18 cellular contexts compared by ENCODE assay signal in genomic region chr1:213615226-213615881, GRCh38.
A peak's percentile ranks its signal among the peaks of the same experiment; 100 is the strongest.
DNase-seq lines count a peak whose midpoint lies in the region; ATAC-seq and TF ChIP-seq lines count a peak whose summit lies in the region.
"Had no signal": no experiment of that assay in that cellular context is flagged by ENCODE, and none has a peak within 500 bp of the region (broad histone marks: within the 10 kb centered on the region; RNA-seq: fewer than 3 reads in every experiment).

No MANE protein-coding gene starts in this region.

- H3K4me3 ChIP-seq in HCT116 (replicated peaks in 1 of 2; ENCODE audit: low read depth in 1 of 2, low read length in 2 of 2): no peak overlapping the region
- no peak overlapping the region for H3K4me3 ChIP-seq in esophagus muscularis mucosa
- H3K4me3 ChIP-seq in left lung: no peak overlapping the region
- H3K4me3 ChIP-seq: A549, GM23248 had no signal

- 87% methylated on average over 4 of the region's 4 CpGs for WGBS in esophagus muscularis mucosa

- no peaks in the 10 kb centered on the region for H3K9me3 ChIP-seq in HCT116 (ENCODE audit: control insufficient read depth in 1 of 2, insufficient read depth in 1 of 2, low read depth in 1 of 2, low read length in 2 of 2)
- no peaks in the 10 kb centered on the region for H3K9me3 ChIP-seq in esophagus muscularis mucosa
- no peaks in the 10 kb centered on the region for H3K9me3 ChIP-seq in left lung
- H3K9me3 ChIP-seq: A549 had no signal

- H3K4me1 Mint-ChIP-seq in stimulated activated naive CD8-positive, alpha-beta T cell treated with anti-CD3 and anti-CD28 coated beads, Interleukin-15, amount 100 ng/mL, for 72 hours: no peaks in the 10 kb centered on the region
- H3K4me1 Mint-ChIP-seq in activated CD4-positive, alpha-beta T cell treated with anti-CD3 and anti-CD28 coated beads for 36 hours: no peaks in the 10 kb centered on the region
- H3K4me1 Mint-ChIP-seq: CD4-positive, alpha-beta memory T cell had no signal

- intact Hi-C loops in HCT116 (cut with micrococcal nuclease): no loop called here
- intact Hi-C loops in esophagus muscularis mucosa (cut with DNase I): no loop called here
- intact Hi-C loops in activated CD4-positive, alpha-beta T cell treated with anti-CD3 and anti-CD28 coated beads for 36 hours (cut with DNase I, micrococcal nuclease): no loop called here
- intact Hi-C loops in left lung (cut with DNase I): no loop called here

- POLR2A ChIA-PET in HCT116 (lab: Charles Lee): no interaction called here
- POLR2A ChIA-PET in activated CD4-positive, alpha-beta T cell treated with anti-CD3 and anti-CD28 coated beads for 36 hours (lab: Charles Lee): no interaction called here

- H3K36me3 ChIP-seq in HCT116 (ENCODE audit: control insufficient read depth in 1 of 2, insufficient read depth in 2 of 2, low read length in 2 of 2): no peaks in the 10 kb centered on the region
- no peaks in the 10 kb centered on the region for H3K36me3 ChIP-seq in esophagus muscularis mucosa
- no peaks in the 10 kb centered on the region for H3K36me3 ChIP-seq in left lung

- peak; percentile 16 for ATAC-seq in stimulated activated naive CD8-positive, alpha-beta T cell treated with anti-CD3 and anti-CD28 coated beads, Interleukin-15, amount 100 ng/mL, for 72 hours
- ATAC-seq in stimulated activated naive CD8-positive, alpha-beta T cell treated with anti-CD3 and anti-CD28 coated beads, Interleukin-15, Interleukin-2, amounts not matched to agents 100 U/mL and 50 U/mL, for 24 hours: no peak
- ATAC-seq in HCT116 (no peak), left lung (no peak)
- no peak for ATAC-seq in activated CD4-positive, alpha-beta T cell treated with anti-CD3 and anti-CD28 coated beads for 36 hours

- H3K27me3 Mint-ChIP-seq in stimulated activated naive CD8-positive, alpha-beta T cell treated with anti-CD3 and anti-CD28 coated beads, Interleukin-15, amount 100 ng/mL, for 72 hours: peaks cover 21% of the 10 kb centered on the region
- peaks cover 17% of the 10 kb centered on the region for H3K27me3 Mint-ChIP-seq in activated CD4-positive, alpha-beta T cell treated with anti-CD3 and anti-CD28 coated beads for 36 hours

- no peaks in the 10 kb centered on the region for H3K79me2 ChIP-seq in HCT116 (ENCODE audit: insufficient read depth, low read length)

- no TSS peak for BruUV-seq in HCT116 (replicated peaks; lab: Mats Ljungman, UMichigan)

- TF ChIP-seq EP300 in esophagus muscularis mucosa (IDR thresholded peaks at IDR 0.05): no peak

- no peak overlapping the region for H3K9ac ChIP-seq in HCT116 (ENCODE audit: low read length)
- H3K9ac ChIP-seq: GM23248 had no signal

- CTCF ChIA-PET in HCT116 (lab: Charles Lee): no interaction called here
- CTCF ChIA-PET in activated CD4-positive, alpha-beta T cell treated with anti-CD3 and anti-CD28 coated beads for 36 hours (lab: Charles Lee): interaction anchor here (0.6 kb wide), 2 partner anchors 95 to 176 kb away, joined by 3 read pairs; no protein-coding TSS in a partner anchor

- no peak for DNase-seq in stimulated activated naive CD8-positive, alpha-beta T cell treated with anti-CD3 and anti-CD28 coated beads, Interleukin-15, amount 100 ng/mL, for 72 hours
- DNase-seq in stimulated activated naive CD8-positive, alpha-beta T cell treated with anti-CD3 and anti-CD28 coated beads, Interleukin-15, Interleukin-2, amounts not matched to agents 100 U/mL and 50 U/mL, for 24 hours: no peak
- DNase-seq in HCT116 (ENCODE audit: low read depth, low spot score) (no peak), esophagus muscularis mucosa (ENCODE audit: extremely low spot score) (peak; percentile 90), left lung (no peak), T-helper 9 cell (no peak)
- no peak for DNase-seq in activated CD4-positive, alpha-beta T cell treated with anti-CD3 and anti-CD28 coated beads for 36 hours
- DNase-seq: 8988T; ACHN; AML-193; CD4-positive, alpha-beta memory T cell; COR-L47; DMS53; DMS79 treated with DMSO at 0.1 percent for 48 hours; GM23248; H7; HCEC 1CT had no signal

- no peaks in the 10 kb centered on the region for H3K36me3 Mint-ChIP-seq in activated CD4-positive, alpha-beta T cell treated with anti-CD3 and anti-CD28 coated beads for 36 hours (ENCODE audit: low read depth)
- H3K36me3 Mint-ChIP-seq: CD4-positive, alpha-beta memory T cell had no signal

- no peaks in the 10 kb centered on the region for H3K4me1 ChIP-seq in HCT116 (ENCODE audit: control insufficient read depth in 1 of 2, insufficient read depth in 2 of 2, low read length in 2 of 2)
- no peaks in the 10 kb centered on the region for H3K4me1 ChIP-seq in esophagus muscularis mucosa
- H3K4me1 ChIP-seq in left lung: no peaks in the 10 kb centered on the region
- H3K4me1 ChIP-seq: A549 had no signal

- no peak for TF ChIP-seq RAD21 in HCT116 (IDR thresholded peaks at IDR 0.05; ENCODE audit: low read depth)

- no peaks in the 10 kb centered on the region for H4K20me1 ChIP-seq in HCT116 (ENCODE audit: insufficient read depth)

- H3K27ac Mint-ChIP-seq in stimulated activated naive CD8-positive, alpha-beta T cell treated with anti-CD3 and anti-CD28 coated beads, Interleukin-15, amount 100 ng/mL, for 72 hours: no peak overlapping the region
- H3K27ac Mint-ChIP-seq in activated CD4-positive, alpha-beta T cell treated with anti-CD3 and anti-CD28 coated beads for 36 hours: no peak overlapping the region

- no peak overlapping the region for H3K4me3 Mint-ChIP-seq in stimulated activated naive CD8-positive, alpha-beta T cell treated with anti-CD3 and anti-CD28 coated beads, Interleukin-15, amount 100 ng/mL, for 72 hours
- H3K4me3 Mint-ChIP-seq in activated CD4-positive, alpha-beta T cell treated with anti-CD3 and anti-CD28 coated beads for 36 hours: no peak overlapping the region
- H3K4me3 Mint-ChIP-seq: CD4-positive, alpha-beta memory T cell had no signal

- TF ChIP-seq POLR2A in HCT116 (IDR thresholded peaks at IDR 0.05; ENCODE audit: borderline replicate concordance, extremely low read depth, insufficient read depth, insufficient read length) (no peak), esophagus muscularis mucosa (IDR thresholded peaks at IDR 0.05; ENCODE audit: low read depth) (no peak)

- RAD21 ChIA-PET in HCT116 (lab: Charles Lee; ENCODE audit: low non-redundant PET in 1 of 2, low total read pairs in 2 of 2, uncharacterized antibody in 2 of 2, unreplicated experiment in 2 of 2): no interaction called here

- H2AFZ ChIP-seq in HCT116 (ENCODE audit: low read depth, low read length, poor library complexity, severe bottlenecking): no peak overlapping the region
- H2AFZ ChIP-seq: GM23248 had no signal

- no peak overlapping the region for H3K4me2 ChIP-seq in HCT116 (ENCODE audit: low read length)
- H3K4me2 ChIP-seq: A549 had no signal

- no peaks in the 10 kb centered on the region for H3K9me2 ChIP-seq in HCT116 (ENCODE audit: insufficient read depth)

- H3K9me3 Mint-ChIP-seq in stimulated activated naive CD8-positive, alpha-beta T cell treated with anti-CD3 and anti-CD28 coated beads, Interleukin-15, amount 100 ng/mL, for 72 hours: no peaks in the 10 kb centered on the region
- H3K9me3 Mint-ChIP-seq in activated CD4-positive, alpha-beta T cell treated with anti-CD3 and anti-CD28 coated beads for 36 hours (ENCODE audit: low read depth): no peaks in the 10 kb centered on the region
- H3K9me3 Mint-ChIP-seq: CD4-positive, alpha-beta memory T cell had no signal

- no peak for TF ChIP-seq CTCF in HCT116 (IDR thresholded peaks at IDR 0.05 in 2 of 3, conservative IDR thresholded peaks at IDR 0.05 in 1 of 3; ENCODE audit: borderline replicate concordance in 1 of 3, insufficient read depth in 1 of 3, low read depth in 2 of 3, low read length in 2 of 3)
- TF ChIP-seq CTCF in esophagus muscularis mucosa (IDR thresholded peaks at IDR 0.05): no peak
- no peak for TF ChIP-seq CTCF in left lung (IDR thresholded peaks at IDR 0.05)

- H3K27ac ChIP-seq in HCT116 (ENCODE audit: low read depth, low read length) (no peak overlapping the region), esophagus muscularis mucosa (replicated peaks in 1 of 4) (no peak overlapping the region), left lung (no peak overlapping the region)
- H3K27ac ChIP-seq: A549, GM23248 had no signal

- H3K27me3 ChIP-seq in HCT116 (ENCODE audit: insufficient read depth, low read length): peaks cover 7% of the 10 kb centered on the region; the same call in 1 of the 2 replicates
- peaks cover 0 to 15% (median 0%) of the 10 kb centered on the region in 4 donors for H3K27me3 ChIP-seq in esophagus muscularis mucosa
- H3K27me3 ChIP-seq in left lung: peaks cover 0 to 11% of the 10 kb centered on the region in 2 donors

TF ChIP-seq in HCT116, 20 proteins besides CTCF, POLR2A, EP300 and RAD21:
- TF ChIP-seq CEBPB (IDR thresholded peaks at IDR 0.05; ENCODE audit: low read depth) (no peak), EZH2phosphoT487 (IDR thresholded peaks at IDR 0.05; ENCODE audit: borderline replicate concordance) (no peak), ZBTB33 (IDR thresholded peaks at IDR 0.05; ENCODE audit: extremely low read depth, insufficient replicate concordance, low read length) (no peak), SP1 (IDR thresholded peaks at IDR 0.05; ENCODE audit: low read depth) (no peak), ZFX (IDR thresholded peaks at IDR 0.05) (0 out of 2 replicates have a peak, but pooled peaks have one; percentile 11)
